In the genomic region with DNA sequence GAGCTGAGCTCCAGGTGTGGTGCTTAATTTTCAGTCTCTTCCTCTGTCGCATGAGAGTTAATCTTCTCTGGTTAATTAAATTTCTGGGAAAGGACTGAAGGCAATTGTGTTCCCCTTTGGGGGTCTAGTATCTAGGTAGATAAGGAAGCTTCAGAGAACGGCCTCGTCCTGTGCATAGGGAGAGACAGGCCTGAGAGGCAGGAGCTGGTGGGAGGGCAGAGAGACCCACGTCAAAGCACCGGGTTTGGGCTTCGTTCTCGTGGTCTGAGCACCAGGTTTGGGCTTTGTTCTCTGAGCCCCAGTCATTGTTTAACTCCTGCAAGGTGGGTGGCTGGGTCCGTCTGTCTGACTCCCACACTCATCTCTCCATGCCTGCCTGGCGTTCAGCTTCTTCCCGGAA, we compare ENCODE assay signal across 1 cellular context.
TF ChIP-seq lines count a peak whose summit lies in the region.

No MANE protein-coding gene starts in this region.

TF ChIP-seq in HepG2, 621 proteins besides CTCF, POLR2A, EP300 and RAD21:
- TF ChIP-seq, protein P1, sequence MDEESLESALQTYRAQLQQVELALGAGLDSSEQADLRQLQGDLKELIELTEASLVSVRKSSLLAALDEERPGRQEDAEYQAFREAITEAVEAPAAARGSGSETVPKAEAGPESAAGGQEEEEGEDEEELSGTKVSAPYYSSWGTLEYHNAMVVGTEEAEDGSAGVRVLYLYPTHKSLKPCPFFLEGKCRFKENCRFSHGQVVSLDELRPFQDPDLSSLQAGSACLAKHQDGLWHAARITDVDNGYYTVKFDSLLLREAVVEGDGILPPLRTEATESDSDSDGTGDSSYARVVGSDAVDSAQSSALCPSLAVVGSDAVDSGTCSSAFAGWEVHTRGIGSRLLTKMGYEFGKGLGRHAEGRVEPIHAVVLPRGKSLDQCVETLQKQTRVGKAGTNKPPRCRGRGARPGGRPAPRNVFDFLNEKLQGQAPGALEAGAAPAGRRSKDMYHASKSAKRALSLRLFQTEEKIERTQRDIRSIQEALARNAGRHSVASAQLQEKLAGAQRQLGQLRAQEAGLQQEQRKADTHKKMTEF (CRISPR knock-in tag; IDR thresholded peaks at IDR 0.05) = no peak
- TF ChIP-seq, protein P2, sequence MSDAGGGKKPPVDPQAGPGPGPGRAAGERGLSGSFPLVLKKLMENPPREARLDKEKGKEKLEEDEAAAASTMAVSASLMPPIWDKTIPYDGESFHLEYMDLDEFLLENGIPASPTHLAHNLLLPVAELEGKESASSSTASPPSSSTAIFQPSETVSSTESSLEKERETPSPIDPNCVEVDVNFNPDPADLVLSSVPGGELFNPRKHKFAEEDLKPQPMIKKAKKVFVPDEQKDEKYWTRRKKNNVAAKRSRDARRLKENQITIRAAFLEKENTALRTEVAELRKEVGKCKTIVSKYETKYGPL (CRISPR knock-in tag; IDR thresholded peaks at IDR 0.05) = no peak
- TF ChIP-seq ZNF564 (CRISPR knock-in tag; IDR thresholded peaks at IDR 0.05) (no peak), ZBTB20 (CRISPR knock-in tag; IDR thresholded peaks at IDR 0.05; ENCODE audit: borderline replicate concordance, low read depth) (no peak), GTF2F1 (IDR thresholded peaks at IDR 0.05; ENCODE audit: low read length) (no peak), MED8 (CRISPR knock-in tag; IDR thresholded peaks at IDR 0.05; ENCODE audit: insufficient replicate concordance) (no peak), ZNF792 (CRISPR knock-in tag; IDR thresholded peaks at IDR 0.05) (no peak), ZNF317 (CRISPR knock-in tag; IDR thresholded peaks at IDR 0.05) (no peak), ZEB1 (IDR thresholded peaks at IDR 0.05; ENCODE audit: insufficient replicate concordance, low read depth) (no peak)
- TF ChIP-seq, protein P3, sequence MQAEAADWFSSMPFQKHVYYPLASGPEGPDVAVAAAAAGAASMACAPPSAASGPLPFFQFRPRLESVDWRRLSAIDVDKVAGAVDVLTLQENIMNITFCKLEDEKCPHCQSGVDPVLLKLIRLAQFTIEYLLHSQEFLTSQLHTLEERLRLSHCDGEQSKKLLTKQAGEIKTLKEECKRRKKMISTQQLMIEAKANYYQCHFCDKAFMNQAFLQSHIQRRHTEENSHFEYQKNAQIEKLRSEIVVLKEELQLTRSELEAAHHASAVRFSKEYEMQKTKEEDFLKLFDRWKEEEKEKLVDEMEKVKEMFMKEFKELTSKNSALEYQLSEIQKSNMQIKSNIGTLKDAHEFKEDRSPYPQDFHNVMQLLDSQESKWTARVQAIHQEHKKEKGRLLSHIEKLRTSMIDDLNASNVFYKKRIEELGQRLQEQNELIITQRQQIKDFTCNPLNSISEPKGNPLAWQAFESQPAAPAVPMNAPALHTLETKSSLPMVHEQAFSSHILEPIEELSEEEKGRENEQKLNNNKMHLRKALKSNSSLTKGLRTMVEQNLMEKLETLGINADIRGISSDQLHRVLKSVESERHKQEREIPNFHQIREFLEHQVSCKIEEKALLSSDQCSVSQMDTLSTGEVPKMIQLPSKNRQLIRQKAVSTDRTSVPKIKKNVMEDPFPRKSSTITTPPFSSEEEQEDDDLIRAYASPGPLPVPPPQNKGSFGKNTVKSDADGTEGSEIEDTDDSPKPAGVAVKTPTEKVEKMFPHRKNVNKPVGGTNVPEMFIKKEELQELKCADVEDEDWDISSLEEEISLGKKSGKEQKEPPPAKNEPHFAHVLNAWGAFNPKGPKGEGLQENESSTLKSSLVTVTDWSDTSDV (CRISPR knock-in tag; IDR thresholded peaks at IDR 0.05) = no peak
- TF ChIP-seq, protein P4, sequence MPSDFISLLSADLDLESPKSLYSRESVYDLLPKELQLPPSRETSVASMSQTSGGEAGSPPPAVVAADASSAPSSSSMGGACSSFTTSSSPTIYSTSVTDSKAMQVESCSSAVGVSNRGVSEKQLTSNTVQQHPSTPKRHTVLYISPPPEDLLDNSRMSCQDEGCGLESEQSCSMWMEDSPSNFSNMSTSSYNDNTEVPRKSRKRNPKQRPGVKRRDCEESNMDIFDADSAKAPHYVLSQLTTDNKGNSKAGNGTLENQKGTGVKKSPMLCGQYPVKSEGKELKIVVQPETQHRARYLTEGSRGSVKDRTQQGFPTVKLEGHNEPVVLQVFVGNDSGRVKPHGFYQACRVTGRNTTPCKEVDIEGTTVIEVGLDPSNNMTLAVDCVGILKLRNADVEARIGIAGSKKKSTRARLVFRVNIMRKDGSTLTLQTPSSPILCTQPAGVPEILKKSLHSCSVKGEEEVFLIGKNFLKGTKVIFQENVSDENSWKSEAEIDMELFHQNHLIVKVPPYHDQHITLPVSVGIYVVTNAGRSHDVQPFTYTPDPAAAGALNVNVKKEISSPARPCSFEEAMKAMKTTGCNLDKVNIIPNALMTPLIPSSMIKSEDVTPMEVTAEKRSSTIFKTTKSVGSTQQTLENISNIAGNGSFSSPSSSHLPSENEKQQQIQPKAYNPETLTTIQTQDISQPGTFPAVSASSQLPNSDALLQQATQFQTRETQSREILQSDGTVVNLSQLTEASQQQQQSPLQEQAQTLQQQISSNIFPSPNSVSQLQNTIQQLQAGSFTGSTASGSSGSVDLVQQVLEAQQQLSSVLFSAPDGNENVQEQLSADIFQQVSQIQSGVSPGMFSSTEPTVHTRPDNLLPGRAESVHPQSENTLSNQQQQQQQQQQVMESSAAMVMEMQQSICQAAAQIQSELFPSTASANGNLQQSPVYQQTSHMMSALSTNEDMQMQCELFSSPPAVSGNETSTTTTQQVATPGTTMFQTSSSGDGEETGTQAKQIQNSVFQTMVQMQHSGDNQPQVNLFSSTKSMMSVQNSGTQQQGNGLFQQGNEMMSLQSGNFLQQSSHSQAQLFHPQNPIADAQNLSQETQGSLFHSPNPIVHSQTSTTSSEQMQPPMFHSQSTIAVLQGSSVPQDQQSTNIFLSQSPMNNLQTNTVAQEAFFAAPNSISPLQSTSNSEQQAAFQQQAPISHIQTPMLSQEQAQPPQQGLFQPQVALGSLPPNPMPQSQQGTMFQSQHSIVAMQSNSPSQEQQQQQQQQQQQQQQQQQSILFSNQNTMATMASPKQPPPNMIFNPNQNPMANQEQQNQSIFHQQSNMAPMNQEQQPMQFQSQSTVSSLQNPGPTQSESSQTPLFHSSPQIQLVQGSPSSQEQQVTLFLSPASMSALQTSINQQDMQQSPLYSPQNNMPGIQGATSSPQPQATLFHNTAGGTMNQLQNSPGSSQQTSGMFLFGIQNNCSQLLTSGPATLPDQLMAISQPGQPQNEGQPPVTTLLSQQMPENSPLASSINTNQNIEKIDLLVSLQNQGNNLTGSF (CRISPR knock-in tag; IDR thresholded peaks at IDR 0.05) = no peak
- TF ChIP-seq, protein P5, sequence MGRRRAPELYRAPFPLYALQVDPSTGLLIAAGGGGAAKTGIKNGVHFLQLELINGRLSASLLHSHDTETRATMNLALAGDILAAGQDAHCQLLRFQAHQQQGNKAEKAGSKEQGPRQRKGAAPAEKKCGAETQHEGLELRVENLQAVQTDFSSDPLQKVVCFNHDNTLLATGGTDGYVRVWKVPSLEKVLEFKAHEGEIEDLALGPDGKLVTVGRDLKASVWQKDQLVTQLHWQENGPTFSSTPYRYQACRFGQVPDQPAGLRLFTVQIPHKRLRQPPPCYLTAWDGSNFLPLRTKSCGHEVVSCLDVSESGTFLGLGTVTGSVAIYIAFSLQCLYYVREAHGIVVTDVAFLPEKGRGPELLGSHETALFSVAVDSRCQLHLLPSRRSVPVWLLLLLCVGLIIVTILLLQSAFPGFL (CRISPR knock-in tag; IDR thresholded peaks at IDR 0.05) = no peak
- TF ChIP-seq, protein P6, sequence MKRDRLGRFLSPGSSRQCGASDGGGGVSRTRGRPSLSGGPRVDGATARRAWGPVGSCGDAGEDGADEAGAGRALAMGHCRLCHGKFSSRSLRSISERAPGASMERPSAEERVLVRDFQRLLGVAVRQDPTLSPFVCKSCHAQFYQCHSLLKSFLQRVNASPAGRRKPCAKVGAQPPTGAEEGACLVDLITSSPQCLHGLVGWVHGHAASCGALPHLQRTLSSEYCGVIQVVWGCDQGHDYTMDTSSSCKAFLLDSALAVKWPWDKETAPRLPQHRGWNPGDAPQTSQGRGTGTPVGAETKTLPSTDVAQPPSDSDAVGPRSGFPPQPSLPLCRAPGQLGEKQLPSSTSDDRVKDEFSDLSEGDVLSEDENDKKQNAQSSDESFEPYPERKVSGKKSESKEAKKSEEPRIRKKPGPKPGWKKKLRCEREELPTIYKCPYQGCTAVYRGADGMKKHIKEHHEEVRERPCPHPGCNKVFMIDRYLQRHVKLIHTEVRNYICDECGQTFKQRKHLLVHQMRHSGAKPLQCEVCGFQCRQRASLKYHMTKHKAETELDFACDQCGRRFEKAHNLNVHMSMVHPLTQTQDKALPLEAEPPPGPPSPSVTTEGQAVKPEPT (CRISPR knock-in tag; IDR thresholded peaks at IDR 0.05; ENCODE audit: low read depth) = no peak
